Comparison of ENCODE assay signal across 8 cellular contexts in the genomic region with DNA sequence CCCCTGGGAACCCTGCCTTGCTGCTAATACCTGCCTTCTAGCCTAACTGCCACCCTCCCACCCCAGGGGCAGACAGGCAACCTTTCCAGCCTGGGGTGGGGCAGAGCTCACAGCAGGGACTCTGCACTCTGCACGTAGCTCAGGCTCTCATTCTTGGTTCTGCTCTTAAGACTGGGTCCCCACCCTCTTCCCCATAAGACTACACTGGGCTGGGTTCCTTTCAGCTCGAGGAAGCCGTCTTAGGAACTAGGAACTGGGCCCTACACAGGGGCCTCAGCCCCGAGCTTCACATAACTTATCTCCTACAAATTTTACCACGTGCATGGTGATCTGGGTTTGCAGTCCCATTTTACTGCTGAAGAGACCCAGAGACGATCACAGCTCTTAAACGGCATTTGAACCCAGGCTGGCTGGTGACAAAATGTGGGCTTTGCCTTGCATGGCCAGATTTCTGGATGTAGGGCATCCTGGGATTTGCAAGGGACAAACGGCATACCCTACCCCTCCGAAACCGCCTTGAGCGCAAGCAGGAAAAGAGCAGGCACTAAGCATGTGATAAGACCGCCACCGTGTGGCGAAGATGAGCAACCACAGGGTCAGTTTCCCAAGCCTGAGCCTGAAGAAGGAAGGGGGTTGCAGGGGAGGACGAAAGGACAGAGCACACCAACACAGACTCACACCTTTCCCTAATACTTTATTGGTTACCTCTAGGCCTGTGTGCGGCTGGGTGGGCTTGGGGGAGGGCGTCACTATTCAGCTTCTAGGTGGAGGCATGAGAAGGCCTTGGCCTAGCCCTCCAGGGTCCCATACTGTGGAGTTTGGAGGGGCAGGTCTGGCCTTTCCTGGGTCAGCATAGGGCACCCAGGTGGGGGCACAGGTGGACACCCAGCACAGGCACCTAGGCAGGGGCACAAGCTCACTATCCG. TPM values are rescaled to one million over a fixed set of nuclear protein-coding genes. Genes with fewer than 3 reads are reported as not detected.
DNase-seq lines count a peak whose midpoint lies in the region; ATAC-seq and TF ChIP-seq lines count a peak whose summit lies in the region.

No MANE protein-coding gene starts in this region.

- peaks cover 15% of the 10 kb centered on the region for H3K27me3 ChIP-seq in H7 (ENCODE audit: control insufficient read depth, insufficient read depth, low read length)

- no peaks in the 10 kb centered on the region for H3K9me3 Mint-ChIP-seq in activated CD4-positive, alpha-beta T cell treated with anti-CD3 and anti-CD28 coated beads, Interleukin-2, amount 10 ng/mL, durations not matched to agents 24 days and 14 days

- no peak overlapping the region for H3K4me3 ChIP-seq in H7 (ENCODE audit: insufficient read depth, low read depth, low read length)
- no peak overlapping the region for H3K4me3 ChIP-seq in lower leg skin (ENCODE audit: low read depth, poor library complexity, severe bottlenecking)

- 4% methylated on average over 18 of the region's 18 CpGs for WGBS in lower leg skin, 2 donors

- intact Hi-C loops in activated CD4-positive, alpha-beta T cell treated with anti-CD3 and anti-CD28 coated beads, Interleukin-2, amount 10 ng/mL, durations not matched to agents 24 days and 14 days (cut with micrococcal nuclease): loop anchor here (1.0 kb wide), 3 partner anchors 19 to 36 kb away; no protein-coding TSS in a partner anchor
- intact Hi-C loops in lower leg skin (cut with DNase I; ENCODE audit: low total_unique reads): no loop called here

- DNase-seq in AG08396 (ENCODE audit: low spot score) (peak; percentile 71), H7 (peak; percentile 91), NCI-H526 treated with DMSO at 0.1 percent for 48 hours (lab: John Stamatoyannopoulos, UW) (peak; percentile 52), dermis blood vessel endothelial cell (peak; percentile 89), lower leg skin (ENCODE audit: low spot score in 2 of 2) (peak; percentile 69 to 94)
- peak; percentile 94 for DNase-seq in activated CD4-positive, alpha-beta T cell treated with anti-CD3 and anti-CD28 coated beads, Interleukin-2, amount 10 ng/mL, durations not matched to agents 24 days and 14 days
- DNase-seq in stimulated activated CD8-positive, alpha-beta memory T cell treated with anti-CD3 and anti-CD28 coated beads, Interleukin-15, amount 100 ng/mL, for 1 hour (ENCODE audit: low read depth): peak; percentile 63

- no peaks in the 10 kb centered on the region for H3K27me3 Mint-ChIP-seq in activated CD4-positive, alpha-beta T cell treated with anti-CD3 and anti-CD28 coated beads, Interleukin-2, amount 10 ng/mL, durations not matched to agents 24 days and 14 days

- ATAC-seq in HG03432 (IDR thresholded peaks at IDR 0.05; ENCODE audit: unreplicated experiment): no peak

- peaks cover 14% of the 10 kb centered on the region for H3K36me3 ChIP-seq in H7 (replicated peaks; ENCODE audit: control insufficient read depth, insufficient read depth, low read length)

- no peak for TF ChIP-seq POLR2A in lower leg skin (IDR thresholded peaks at IDR 0.05)

- H3K36me3 Mint-ChIP-seq in activated CD4-positive, alpha-beta T cell treated with anti-CD3 and anti-CD28 coated beads, Interleukin-2, amount 10 ng/mL, durations not matched to agents 24 days and 14 days (ENCODE audit: low read depth): peaks cover 48% of the 10 kb centered on the region

- peaks cover 36% of the 10 kb centered on the region for H3K4me1 Mint-ChIP-seq in activated CD4-positive, alpha-beta T cell treated with anti-CD3 and anti-CD28 coated beads, Interleukin-2, amount 10 ng/mL, durations not matched to agents 24 days and 14 days

- peak overlapping the region; percentile 90 for H3K27ac Mint-ChIP-seq in activated CD4-positive, alpha-beta T cell treated with anti-CD3 and anti-CD28 coated beads, Interleukin-2, amount 10 ng/mL, durations not matched to agents 24 days and 14 days

- peak overlapping the region; percentile 83 for H3K4me3 Mint-ChIP-seq in activated CD4-positive, alpha-beta T cell treated with anti-CD3 and anti-CD28 coated beads, Interleukin-2, amount 10 ng/mL, durations not matched to agents 24 days and 14 days

- TF ChIP-seq CTCF in lower leg skin (IDR thresholded peaks at IDR 0.05): peak in 2 of 3 donors; percentile 11 to 92

RNA-seq across cellular contexts. Expression of a gene that starts 5.1 kb away (rescaled TPM):
- total RNA-seq in H7 (2014; rRNA removed; shearing (Covaris generic)): 10.0 and 22.6 TPM in 2 replicates
- total RNA-seq in activated CD4-positive, alpha-beta T cell treated with anti-CD3 and anti-CD28 coated beads, Interleukin-2, amount 10 ng/mL, durations not matched to agents 24 days and 14 days: 302 and 310 TPM in 2 replicates
- total RNA-seq in dermis blood vessel endothelial cell (61.1 and 151 TPM in 2 replicates), lower leg skin (1,000 to 10,000 TPM in 1 of 4 donors, 100 to 1,000 TPM in 3; 608 to 1,091 (median 870) TPM)

RNA-seq across cellular contexts. Expression of a gene that starts 5.2 kb away (rescaled TPM):
- total RNA-seq in H7 (2014; rRNA removed; shearing (Covaris generic)): 508 and 571 TPM in 2 replicates
- 277 and 294 TPM in 2 replicates for total RNA-seq in activated CD4-positive, alpha-beta T cell treated with anti-CD3 and anti-CD28 coated beads, Interleukin-2, amount 10 ng/mL, durations not matched to agents 24 days and 14 days
- total RNA-seq in dermis blood vessel endothelial cell (214 and 278 TPM in 2 replicates), lower leg skin (100 to 1,000 TPM; 266 to 459 (median 327) TPM)

RNA-seq across cellular contexts. Expression of a gene that starts 5.5 kb away (rescaled TPM):
- not detected in 2 replicates for total RNA-seq in H7 (2014; rRNA removed; shearing (Covaris generic))
- 26.8 and 32.7 TPM in 2 replicates for total RNA-seq in activated CD4-positive, alpha-beta T cell treated with anti-CD3 and anti-CD28 coated beads, Interleukin-2, amount 10 ng/mL, durations not matched to agents 24 days and 14 days
- total RNA-seq in dermis blood vessel endothelial cell: 0.23 TPM in 1 of 2 replicates, not detected in the other
- 1 to 10 TPM in 1 of 4 donors, not detected in 3; 1.6 TPM for total RNA-seq in lower leg skin

RNA-seq across cellular contexts. Expression of a gene that starts 10.0 kb away (rescaled TPM):
- total RNA-seq in H7 (2014; rRNA removed; shearing (Covaris generic)): 85.4 and 104 TPM in 2 replicates
- 35.8 and 51.5 TPM in 2 replicates for total RNA-seq in activated CD4-positive, alpha-beta T cell treated with anti-CD3 and anti-CD28 coated beads, Interleukin-2, amount 10 ng/mL, durations not matched to agents 24 days and 14 days
- 19.6 and 45.6 TPM in 2 replicates for total RNA-seq in dermis blood vessel endothelial cell
- total RNA-seq in lower leg skin: 1 to 10 TPM; 3.3 to 7.8 (median 5.9) TPM

RNA-seq across cellular contexts. Expression of a gene that starts 21.1 kb away (rescaled TPM):
- total RNA-seq in H7 (2014; rRNA removed; shearing (Covaris generic)): 15.4 and 30.4 TPM in 2 replicates
- total RNA-seq in activated CD4-positive, alpha-beta T cell treated with anti-CD3 and anti-CD28 coated beads, Interleukin-2, amount 10 ng/mL, durations not matched to agents 24 days and 14 days: 17.8 and 18.3 TPM in 2 replicates
- total RNA-seq in dermis blood vessel endothelial cell (12.1 and 14.8 TPM in 2 replicates), lower leg skin (100 to 1,000 TPM in 1 of 4 donors, 10 to 100 TPM in 3; 49.9 to 122 (median 65.8) TPM)

Comparison
In these comparisons a context has a peak if more than half of its experiments do, and no peak if none do; other contexts are left out.
1. RNA of a gene that starts 5.5 kb away (total RNA-seq): 26.8 to 32.7 TPM in activated CD4-positive, alpha-beta T cell treated with anti-CD3 and anti-CD28 coated beads, Interleukin-2, amount 10 ng/mL, durations not matched to agents 24 days and 14 days; 1.6 TPM in lower leg skin, not detected in H7 and 0.23 TPM in dermis blood vessel endothelial cell; every median in the first group is over 10 times any median in the second.
2. Peak in every context shown above with its lines, with median percentiles within 50 percentile points of each other: DNase-seq.